ENCODE assay signal across 15 cellular contexts in the genomic region with DNA sequence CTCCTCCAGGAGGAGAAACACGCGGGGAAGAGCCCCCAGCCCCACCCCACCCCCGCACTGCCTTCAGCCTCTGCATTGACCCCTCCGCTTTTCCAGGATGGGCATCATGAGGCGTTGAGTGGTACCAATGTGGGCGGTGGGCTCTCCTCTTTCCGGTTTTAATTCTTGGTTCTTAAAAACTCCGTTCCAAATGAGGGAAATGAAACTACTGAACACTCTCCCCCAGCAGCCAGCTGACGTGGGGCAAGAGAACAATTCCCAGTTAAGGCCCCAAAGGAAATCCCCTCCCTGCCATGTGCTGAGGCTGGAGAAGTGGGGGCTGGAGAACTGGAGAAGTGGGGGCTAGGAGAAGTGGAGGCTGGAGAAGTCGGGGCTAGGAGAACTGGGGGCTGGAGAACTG. TPM values are rescaled to one million over a fixed set of nuclear protein-coding genes. Genes with fewer than 3 reads are reported as not detected.
DNase-seq lines count a peak whose midpoint lies in the region; ATAC-seq, FAIRE-seq and TF ChIP-seq lines count a peak whose summit lies in the region.
"Had no signal": no experiment of that assay in that cellular context is flagged by ENCODE, and none has a peak within 500 bp of the region (broad histone marks: within the 10 kb centered on the region; RNA-seq: fewer than 3 reads in every experiment).

No MANE protein-coding gene starts in this region.

- H3K4me3 ChIP-seq in HL-60 (replicated peaks; ENCODE audit: insufficient read depth, low read length) (peak overlapping the region; percentile 41), neuronal stem cell (ENCODE audit: low read length in 2 of 2) (no peak overlapping the region)

- H3K27ac Mint-ChIP-seq in CD4-positive, alpha-beta T cell: peak overlapping the region; percentile 94
- peak overlapping the region; percentile 39 for H3K27ac Mint-ChIP-seq in activated CD4-positive, alpha-beta memory T cell treated with anti-CD3 and anti-CD28 coated beads for 36 hours

- H3K4ac ChIP-seq in neuronal stem cell (ENCODE audit: low read length): no peak overlapping the region

- peak overlapping the region; percentile 100 for H2AK5ac ChIP-seq in neuronal stem cell (ENCODE audit: low read depth, low read length)

- no peaks in the 10 kb centered on the region for H3K27me3 Mint-ChIP-seq in CD4-positive, alpha-beta T cell
- H3K27me3 Mint-ChIP-seq in activated CD4-positive, alpha-beta memory T cell treated with anti-CD3 and anti-CD28 coated beads for 36 hours: no peaks in the 10 kb centered on the region
- H3K27me3 Mint-ChIP-seq: CD8-positive, alpha-beta memory T cell had no signal

- H3K4me2 ChIP-seq in neuronal stem cell (ENCODE audit: insufficient read depth, low read length, poor library complexity, severe bottlenecking): no peak overlapping the region

- no peak overlapping the region for H4K91ac ChIP-seq in neuronal stem cell (ENCODE audit: low read depth, low read length, poor library complexity)

- CTCF ChIA-PET in CD4-positive, alpha-beta T cell (lab: Charles Lee): interaction anchor here (1.5 kb wide), 1 partner anchor 25 kb away, joined by 5 read pairs; no protein-coding TSS in a partner anchor
- CTCF ChIA-PET in activated CD4-positive, alpha-beta memory T cell treated with anti-CD3 and anti-CD28 coated beads for 36 hours (lab: Charles Lee): interaction anchor here (1.2 kb wide), 1 partner anchor 25 kb away, joined by 3 read pairs; no protein-coding TSS in a partner anchor

- H3K27ac ChIP-seq in CD4-positive, alpha-beta T cell (ENCODE audit: low read depth, low read length): no peak overlapping the region
- H3K27ac ChIP-seq in HL-60 (replicated peaks): peak overlapping the region; percentile 99
- H3K27ac ChIP-seq in neuronal stem cell (replicated peaks; ENCODE audit: low read length): no peak overlapping the region

- peak overlapping the region; percentile 15 for H3K18ac ChIP-seq in neuronal stem cell (ENCODE audit: low read length)

- FAIRE-seq in D721Med (lab: Jason Lieb, UNC): no peak

- H3K36me3 ChIP-seq in neuronal stem cell (replicated peaks in 1 of 2; ENCODE audit: control insufficient read depth in 2 of 2, insufficient read depth in 2 of 2, low read length in 2 of 2): no peaks in the 10 kb centered on the region

- H3K23ac ChIP-seq in neuronal stem cell (ENCODE audit: low read depth, low read length, poor library complexity): peak overlapping the region; percentile 25

- H2BK15ac ChIP-seq in neuronal stem cell (ENCODE audit: low read length): peak overlapping the region; percentile 96

- H3K14ac ChIP-seq in neuronal stem cell (ENCODE audit: low read length): no peak overlapping the region

- TF ChIP-seq CTCF in CD4-positive, alpha-beta T cell (IDR thresholded peaks at IDR 0.05): no peak
- TF ChIP-seq CTCF in HL-60 (IDR thresholded peaks at IDR 0.05; ENCODE audit: insufficient read depth, low read length): no peak
- TF ChIP-seq CTCF in D721Med (IDR thresholded peaks at IDR 0.05; ENCODE audit: insufficient read depth, missing control alignments): no peak

- no peaks in the 10 kb centered on the region for H3K9me3 Mint-ChIP-seq in CD4-positive, alpha-beta T cell
- H3K9me3 Mint-ChIP-seq in activated CD4-positive, alpha-beta memory T cell treated with anti-CD3 and anti-CD28 coated beads for 36 hours: no peaks in the 10 kb centered on the region
- H3K9me3 Mint-ChIP-seq: activated naive CD4-positive, alpha-beta T cell treated with anti-CD3 and anti-CD28 coated beads, Interleukin-2, amount 10 ng/mL, durations not matched to agents 7 days and 5 days; CD8-positive, alpha-beta memory T cell; neural crest cell had no signal

- no peaks in the 10 kb centered on the region for H3K36me3 Mint-ChIP-seq in CD4-positive, alpha-beta T cell (ENCODE audit: low read depth)
- peaks cover 2% of the 10 kb centered on the region for H3K36me3 Mint-ChIP-seq in activated CD4-positive, alpha-beta memory T cell treated with anti-CD3 and anti-CD28 coated beads for 36 hours

- intact Hi-C loops in CD4-positive, alpha-beta T cell (cut with DNase I, micrococcal nuclease): no loop called here
- intact Hi-C loops in activated CD4-positive, alpha-beta memory T cell treated with anti-CD3 and anti-CD28 coated beads for 36 hours (cut with micrococcal nuclease): loop anchor here (5.0 to 10.0 kb wide), 3 partner anchors 67 to 317 kb away; a partner anchor contains a TSS

- H3K79me1 ChIP-seq in neuronal stem cell (ENCODE audit: low read depth, low read length): no peaks in the 10 kb centered on the region

- no peak for ATAC-seq in CD4-positive, alpha-beta T cell (ENCODE audit: poor library complexity)

- peak overlapping the region; percentile 67 for H2BK12ac ChIP-seq in neuronal stem cell (ENCODE audit: low read length)

- H2BK120ac ChIP-seq in neuronal stem cell (ENCODE audit: low read depth, low read length): no peak overlapping the region

- peaks cover 14 to 17% of the 10 kb centered on the region in 2 donors for H3K4me1 ChIP-seq in neuronal stem cell (ENCODE audit: control insufficient read depth in 2 of 2, insufficient read depth in 1 of 2, low read depth in 1 of 2, low read length in 2 of 2)

- DNase-seq in CD4-positive, alpha-beta T cell: no peak
- DNase-seq in HL-60 (ENCODE audit: low read depth in 1 of 2, low spot score in 1 of 2) (no peak), neuronal stem cell (ENCODE audit: low spot score) (no peak), cerebellar cortex (ENCODE audit: low spot score) (no peak), NCI-H748 treated with DMSO at 0.1 percent for 48 hours (lab: John Stamatoyannopoulos, UW) (no peak), D721Med (ENCODE audit: insufficient read length, low spot score) (no peak)
- DNase-seq in activated CD4-positive, alpha-beta memory T cell treated with anti-CD3 and anti-CD28 coated beads for 36 hours: no peak
- no peak for DNase-seq in stimulated activated CD4-positive, alpha-beta T cell treated with anti-CD3 and anti-CD28 coated beads, Interleukin-15, amount 100 ng/mL, for 24 hours
- DNase-seq: activated CD4-positive, alpha-beta T cell treated with anti-CD3 and anti-CD28 coated beads, Interleukin-2, amount 50 U/mL, for 4 hours; activated naive CD4-positive, alpha-beta T cell treated with anti-CD3 and anti-CD28 coated beads, Interleukin-2, amount 10 ng/mL, durations not matched to agents 7 days and 5 days; CD8-positive, alpha-beta memory T cell; NCI-H524 treated with DMSO at 0.1 percent for 48 hours; stimulated activated CD4-positive, alpha-beta T cell treated with anti-CD3 and anti-CD28 coated beads, Interleukin-12 subunit alpha, Interleukin-12 subunit beta, amount 100 ng/mL, for 4 hours; stimulated activated CD8-positive, alpha-beta memory T cell treated with anti-CD3 and anti-CD28 coated beads, Interleukin-4, amount 100 ng/mL, for 48 hours had no signal

- H3K27me3 ChIP-seq in CD4-positive, alpha-beta T cell (ENCODE audit: control insufficient read depth, insufficient read depth, low read length): no peaks in the 10 kb centered on the region
- no peaks in the 10 kb centered on the region for H3K27me3 ChIP-seq in HL-60 (ENCODE audit: insufficient read depth, poor library complexity, severe bottlenecking)
- H3K27me3 ChIP-seq in neuronal stem cell (ENCODE audit: control insufficient read depth in 3 of 3, insufficient read depth in 3 of 3, low read depth in 1 of 3, low read length in 3 of 3): peaks cover 0 to 12% (median 0%) of the 10 kb centered on the region in 3 experiments

- peaks cover 86% of the 10 kb centered on the region for H3K4me1 Mint-ChIP-seq in CD4-positive, alpha-beta T cell (ENCODE audit: low read depth)
- peaks cover 65% of the 10 kb centered on the region for H3K4me1 Mint-ChIP-seq in activated CD4-positive, alpha-beta memory T cell treated with anti-CD3 and anti-CD28 coated beads for 36 hours (ENCODE audit: low read depth)

- H2AFZ ChIP-seq in neuronal stem cell (ENCODE audit: low read length): no peak overlapping the region

- peak overlapping the region; percentile 26 for H2BK5ac ChIP-seq in neuronal stem cell (ENCODE audit: low read length)

- no peak overlapping the region for H3K9ac ChIP-seq in neuronal stem cell (ENCODE audit: low read depth, low read length, poor library complexity)

- WGBS in neuronal stem cell (ENCODE audit: extremely low coverage in 2 of 2, insufficient read length in 2 of 2, insufficient replicate concordance in 1 of 2), 2 donors: no CpG with 5 or more reads among the region's 10 CpGs

- H3K9me3 ChIP-seq in CD4-positive, alpha-beta T cell (ENCODE audit: control insufficient read depth, low read length): no peaks in the 10 kb centered on the region
- H3K9me3 ChIP-seq in neuronal stem cell (replicated peaks in 1 of 2; ENCODE audit: control insufficient read depth in 2 of 2, insufficient read depth in 1 of 2, low read depth in 1 of 2, low read length in 2 of 2): no peaks in the 10 kb centered on the region

- peak overlapping the region; percentile 63 for H3K4me3 Mint-ChIP-seq in CD4-positive, alpha-beta T cell
- peak overlapping the region; percentile 29 for H3K4me3 Mint-ChIP-seq in activated CD4-positive, alpha-beta memory T cell treated with anti-CD3 and anti-CD28 coated beads for 36 hours

- H4K8ac ChIP-seq in neuronal stem cell (ENCODE audit: low read depth, low read length): no peak overlapping the region

- POLR2A ChIA-PET in CD4-positive, alpha-beta T cell (lab: Charles Lee): no interaction called here
- POLR2A ChIA-PET in activated CD4-positive, alpha-beta memory T cell treated with anti-CD3 and anti-CD28 coated beads for 36 hours (lab: Charles Lee): no interaction called here

RNA-seq across cellular contexts. Expression of a gene that starts 5.3 kb away (rescaled TPM):
- 1 to 10 TPM; 7.4 to 8.4 TPM for total RNA-seq in CD4-positive, alpha-beta T cell
- total RNA-seq in activated CD4-positive, alpha-beta memory T cell treated with anti-CD3 and anti-CD28 coated beads for 36 hours: 10 to 100 TPM; 24.5 to 25.3 TPM
- 2.1 TPM for polyA plus RNA-seq in neuronal stem cell (2013, experiment 1 of 2)
- 2.0 TPM for polyA plus RNA-seq in neuronal stem cell (2013, experiment 2 of 2)
